25 cellular contexts compared by ENCODE assay signal in the genomic region with DNA sequence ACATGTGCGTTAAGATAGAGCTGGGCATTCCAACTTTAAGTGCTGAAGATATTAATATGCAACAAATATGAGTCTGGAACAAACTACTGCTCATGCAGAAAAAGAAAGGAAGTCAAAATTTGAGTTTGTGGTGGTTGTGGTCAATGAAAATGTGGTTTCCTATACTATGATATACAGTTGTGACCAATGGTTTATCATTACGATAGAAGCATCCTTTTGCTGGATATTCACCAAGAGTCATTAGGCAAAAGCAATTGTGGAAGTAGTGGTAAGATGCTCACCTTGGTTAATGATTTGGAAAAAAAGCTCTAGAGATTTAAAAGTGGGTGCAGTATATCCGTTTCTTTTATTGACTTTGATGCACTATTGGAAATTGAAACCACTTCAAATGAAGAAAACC.
"Had no signal": no experiment of that assay in that cellular context is flagged by ENCODE, and none has a peak within 500 bp of the region (broad histone marks: within the 10 kb centered on the region; RNA-seq: fewer than 3 reads in every experiment).

No MANE protein-coding gene starts in this region.

- FAIRE-seq: bronchial epithelial cell, islet of Langerhans had no signal

- ATAC-seq: activated CD8-positive, alpha-beta T cell treated with anti-CD3 and anti-CD28 coated beads for 36 hours; activated naive CD4-positive, alpha-beta T cell treated with anti-CD3 and anti-CD28 coated beads, Interleukin-2, amount 50 U/mL, for 72 hours; heart right ventricle; natural killer cell treated with Interleukin-12 subunit alpha and Interleukin-12 subunit beta and Interleukin-15 and Interleukin-18, amount 100 ng/mL, for 72 hours; right cardiac atrium; stimulated activated naive B cell treated with anti-CD40 and anti-IgM and Interleukin-4, amounts not matched to agents 10 μg/mL and 1 μg/mL and 100 μg/mL, for 72 hours; upper lobe of right lung had no signal

- DNase-seq: activated B cell treated with CpG ODN at 0.5 μM for 24 hours; activated CD4-positive, alpha-beta T cell treated with anti-CD3 and anti-CD28 coated beads, Interleukin-2, amount 50 U/mL, for 1 hour; activated CD8-positive, alpha-beta T cell treated with anti-CD3 and anti-CD28 coated beads for 36 hours; activated T-cell treated with anti-CD3 and anti-CD28 coated beads, Interleukin-2, amount 50 U/mL, for 48 hours; dermis blood vessel endothelial cell; effector CD4-positive, alpha-beta T cell; esophagus squamous epithelium; foreskin melanocyte; heart right ventricle; left ventricle myocardium inferior; mesendoderm; posterior cingulate gyrus; right cardiac atrium; stimulated activated CD4-positive, alpha-beta T cell treated with anti-CD3 and anti-CD28 coated beads, Interleukin-15, amount 100 ng/mL, for 24 hours; stimulated activated CD4-positive, alpha-beta T cell treated with anti-CD3 and anti-CD28 coated beads, Interleukin-2, amount 100 ng/mL, for 24 hours; stimulated activated naive B cell treated with anti-CD40 and anti-IgM and Interleukin-4, amounts not matched to agents 10 μg/mL and 1 μg/mL and 100 μg/mL, for 72 hours; stomach; T-helper 9 cell; thyroid gland; upper lobe of right lung had no signal

- H3K4me3 ChIP-seq: esophagus squamous epithelium, heart right ventricle, left ventricle myocardium inferior, lung, stomach, thyroid gland, upper lobe of right lung had no signal

- H3K4me1 ChIP-seq: esophagus squamous epithelium, heart right ventricle, left ventricle myocardium inferior, stomach, thyroid gland, upper lobe of right lung had no signal

- H3K27ac ChIP-seq: esophagus squamous epithelium, heart right ventricle, left ventricle myocardium inferior, stomach, thyroid gland, upper lobe of right lung had no signal

- H3K27me3 ChIP-seq: esophagus squamous epithelium, heart right ventricle, stomach, thyroid gland, upper lobe of right lung had no signal

- H3K9me3 ChIP-seq: esophagus squamous epithelium, heart right ventricle, left ventricle myocardium inferior, stomach, thyroid gland, upper lobe of right lung had no signal

- H3K36me3 ChIP-seq: esophagus squamous epithelium, heart right ventricle, left ventricle myocardium inferior, stomach, thyroid gland, upper lobe of right lung had no signal
